In genomic region chr7:25171516-25171915, GRCh38 we compare ENCODE assay signal across 28 cellular contexts. TPM values are rescaled to one million over a fixed set of nuclear protein-coding genes. Genes with fewer than 3 reads are reported as not detected.
"Had no signal": no experiment of that assay in that cellular context is flagged by ENCODE, and none has a peak within 500 bp of the region (broad histone marks: within the 10 kb centered on the region; RNA-seq: fewer than 3 reads in every experiment).

No MANE protein-coding gene starts in this region.

- H3K4me1 ChIP-seq: heart left ventricle, neural progenitor cell, right atrium auricular region, sigmoid colon, testis had no signal

- H3K4me3 Mint-ChIP-seq: natural killer cell treated with Interleukin-12 subunit alpha and Interleukin-12 subunit beta and Interleukin-15 and Interleukin-18, amount 100 ng/mL, for 72 hours; neural progenitor cell had no signal

- H3K36me3 Mint-ChIP-seq: natural killer cell treated with Interleukin-12 subunit alpha and Interleukin-12 subunit beta and Interleukin-15 and Interleukin-18, amount 100 ng/mL, for 72 hours; neural progenitor cell had no signal

- H3K9me3 ChIP-seq: heart left ventricle, ovary, right atrium auricular region, sigmoid colon, testis had no signal

- H3K36me3 ChIP-seq: neural progenitor cell, ovary, right atrium auricular region, sigmoid colon had no signal

- ATAC-seq: esophagus mucosa; heart left ventricle; natural killer cell treated with Interleukin-12 subunit alpha and Interleukin-12 subunit beta and Interleukin-15 and Interleukin-18, amount 100 ng/mL, for 72 hours; stimulated activated naive CD8-positive, alpha-beta T cell treated with anti-CD3 and anti-CD28 coated beads, Interleukin-15, Interleukin-2, amounts not matched to agents 100 U/mL and 50 U/mL, for 24 hours had no signal

- H3K9ac ChIP-seq: neural progenitor cell had no signal

- FAIRE-seq: frontal cortex, islet of Langerhans had no signal

- H3K9me3 Mint-ChIP-seq: natural killer cell treated with Interleukin-12 subunit alpha and Interleukin-12 subunit beta and Interleukin-15 and Interleukin-18, amount 100 ng/mL, for 72 hours; neural progenitor cell had no signal

- H3K4me2 ChIP-seq: neural progenitor cell had no signal

- DNase-seq: effector CD4-positive, alpha-beta T cell; heart left ventricle; hypothalamus; kidney glomerular epithelial cell; mammary epithelial cell; nucleus accumbens; ovary; sigmoid colon; stimulated activated CD4-positive, alpha-beta T cell treated with anti-CD3 and anti-CD28 coated beads, Interleukin-12 subunit alpha, Interleukin-12 subunit beta, amount 100 ng/mL, for 4 hours; stimulated activated naive CD8-positive, alpha-beta T cell treated with anti-CD3 and anti-CD28 coated beads, Interleukin-15, Interleukin-2, amounts not matched to agents 100 U/mL and 50 U/mL, for 24 hours; testis; trophoblast cell had no signal

- H3K27me3 ChIP-seq: heart left ventricle, neural progenitor cell, ovary, right atrium auricular region, sigmoid colon, testis had no signal

- H3K27me3 Mint-ChIP-seq: natural killer cell treated with Interleukin-12 subunit alpha and Interleukin-12 subunit beta and Interleukin-15 and Interleukin-18, amount 100 ng/mL, for 72 hours had no signal

- H3K27ac ChIP-seq: coronary artery, heart left ventricle, neural progenitor cell, ovary, right atrium auricular region, sigmoid colon, skin epidermis, testis had no signal

- H3K4me1 Mint-ChIP-seq: neural progenitor cell had no signal

- H3K4me3 ChIP-seq: coronary artery, heart left ventricle, neural progenitor cell, ovary, right atrium auricular region, sigmoid colon, skin epidermis, testis had no signal

RNA-seq across cellular contexts. Expression of gene NPVF, which starts 56.8 kb away (rescaled TPM):
- total RNA-seq: cerebellum; dermis microvascular lymphatic vessel endothelial cell; esophagus mucosa; fibroblast of lung; frontal cortex; glomerular endothelial cell; heart left ventricle; liver; mammary epithelial cell; mucosa of gallbladder; natural killer cell treated with Interleukin-12 subunit alpha and Interleukin-12 subunit beta and Interleukin-15 and Interleukin-18, amount 100 ng/mL, for 72 hours; ovary; posterior vena cava; right atrium auricular region; sigmoid colon; testis; urinary bladder had no signal
- polyA plus RNA-seq: fibroblast of lung, heart left ventricle, liver, mammary epithelial cell, ovary, sigmoid colon, urinary bladder had no signal
